In genomic region chr18:9627642-9628041, GRCh38 we compare ENCODE assay signal across 18 cellular contexts. TPM values are rescaled to one million over a fixed set of nuclear protein-coding genes. Genes with fewer than 3 reads are reported as not detected.
DNase-seq lines count a peak whose midpoint lies in the region; ATAC-seq, FAIRE-seq and TF ChIP-seq lines count a peak whose summit lies in the region.
"Had no signal": no experiment of that assay in that cellular context is flagged by ENCODE, and none has a peak within 500 bp of the region (broad histone marks: within the 10 kb centered on the region; RNA-seq: fewer than 3 reads in every experiment).

No MANE protein-coding gene starts in this region.

- H3K4me2 ChIP-seq in neural progenitor cell = no peak overlapping the region

- peak overlapping the region; percentile 83 for H2AFZ ChIP-seq in neural progenitor cell (replicated peaks)

- no peak overlapping the region for H3K4me3 Mint-ChIP-seq in neural progenitor cell

- H3K4me3 ChIP-seq in RWPE2 (ENCODE audit: severe bottlenecking) (no peak overlapping the region), neural progenitor cell (no peak overlapping the region)
- H3K4me3 ChIP-seq: stomach had no signal

- H3K9ac ChIP-seq in neural progenitor cell = no peak overlapping the region

- H3K27me3 Mint-ChIP-seq in neural progenitor cell (ENCODE audit: insufficient read depth, low read depth) = no peaks in the 10 kb centered on the region

- TF ChIP-seq CTCF in RWPE2 (IDR thresholded peaks at IDR 0.05; ENCODE audit: poor library complexity, severe bottlenecking) = no peak
- no peak for TF ChIP-seq CTCF in neural progenitor cell (IDR thresholded peaks at IDR 0.05)

- H3K27ac ChIP-seq in RWPE2 (ENCODE audit: poor library complexity, severe bottlenecking) (peak overlapping the region; percentile 43), neural progenitor cell (no peak overlapping the region)
- H3K27ac ChIP-seq: stomach had no signal

- no peak for DNase-seq in H54 (ENCODE audit: insufficient read length, low spot score)
- no peak for DNase-seq in RWPE2 (ENCODE audit: low spot score)
- no peak for DNase-seq in neural progenitor cell (ENCODE audit: low spot score)
- no peak for DNase-seq in UCSD-AML1 (lab: John Stamatoyannopoulos, UW; ENCODE audit: unreplicated experiment)
- DNase-seq in activated CD4-positive, alpha-beta T cell treated with anti-CD3 and anti-CD28 coated beads for 48 hours = no peak
- no peak for DNase-seq in activated gamma-delta T cell (lab: John Stamatoyannopoulos, UW)
- DNase-seq: erythroblast, NCI-H2029, NCI-H82, SHP77 treated with DMSO at 0.1 percent for 48 hours, small intestine, stomach had no signal

- H3K9me3 Mint-ChIP-seq in neural progenitor cell = no peaks in the 10 kb centered on the region
- H3K9me3 Mint-ChIP-seq: activated naive CD4-positive, alpha-beta T cell treated with anti-CD3 and anti-CD28 coated beads, Interleukin-2, amount 50 U/mL, for 72 hours had no signal

- H3F3A ChIP-seq in neural progenitor cell (ENCODE audit: low read depth) = peaks cover 7% of the 10 kb centered on the region

- peaks cover 31% of the 10 kb centered on the region for H3K4me1 ChIP-seq in RWPE2 (ENCODE audit: insufficient read depth, poor library complexity, severe bottlenecking)
- no peaks in the 10 kb centered on the region for H3K4me1 ChIP-seq in neural progenitor cell

- H3K27me3 ChIP-seq in RWPE2 (ENCODE audit: insufficient read depth, poor library complexity, severe bottlenecking) (no peaks in the 10 kb centered on the region), neural progenitor cell (no peaks in the 10 kb centered on the region)
- H3K27me3 ChIP-seq: stomach had no signal

- no peaks in the 10 kb centered on the region for H4K20me1 ChIP-seq in neural progenitor cell (ENCODE audit: low read depth)

- TF ChIP-seq POLR2A in H54 (IDR thresholded peaks at IDR 0.05; ENCODE audit: low read depth, low read length) = no peak

- H3K36me3 Mint-ChIP-seq in neural progenitor cell = no peaks in the 10 kb centered on the region
- H3K36me3 Mint-ChIP-seq: activated naive CD4-positive, alpha-beta T cell treated with anti-CD3 and anti-CD28 coated beads, Interleukin-2, amount 50 U/mL, for 72 hours had no signal

- H3K4me1 Mint-ChIP-seq in neural progenitor cell = peaks cover 17% of the 10 kb centered on the region

- H3K36me3 ChIP-seq in RWPE2 (ENCODE audit: low read depth) = no peaks in the 10 kb centered on the region
- no peaks in the 10 kb centered on the region for H3K36me3 ChIP-seq in neural progenitor cell
- H3K36me3 ChIP-seq: stomach had no signal

- FAIRE-seq in H54 (lab: Jason Lieb, UNC) = peak; percentile 84
- FAIRE-seq: G401.6, GM19239, small intestine, TTC549 had no signal

- peak; percentile 58 for ATAC-seq in RWPE2 (ENCODE audit: low read depth)
- ATAC-seq in esophagus mucosa = peak; percentile 80
- no peak for ATAC-seq in HG02642 (IDR thresholded peaks at IDR 0.05; ENCODE audit: poor library complexity, unreplicated experiment)
- ATAC-seq: activated naive CD4-positive, alpha-beta T cell treated with anti-CD3 and anti-CD28 coated beads, Interleukin-2, amount 50 U/mL, for 72 hours had no signal

- H3K9me3 ChIP-seq in RWPE2 (ENCODE audit: severe bottlenecking) (no peaks in the 10 kb centered on the region), neural progenitor cell (ENCODE audit: low read depth) (no peaks in the 10 kb centered on the region)
- H3K9me3 ChIP-seq: stomach had no signal

- H3K79me2 ChIP-seq in neural progenitor cell (ENCODE audit: low read depth) = no peaks in the 10 kb centered on the region

- H3K27ac Mint-ChIP-seq in neural progenitor cell = no peak overlapping the region
- H3K27ac Mint-ChIP-seq: activated naive CD4-positive, alpha-beta T cell treated with anti-CD3 and anti-CD28 coated beads, Interleukin-2, amount 50 U/mL, for 72 hours had no signal

RNA-seq across cellular contexts. Expression of gene PPP4R1, which starts 13.3 kb away (rescaled TPM):
- total RNA-seq in esophagus mucosa = 164 TPM
- 87.7 and 102 TPM in 2 replicates for total RNA-seq in neural progenitor cell (ENCODE audit: low replicate concordance)
